In genomic region chr19:42459926-42460325, GRCh38 we compare ENCODE assay signal across 1 cellular context.
A peak's percentile ranks its signal among the peaks of the same experiment; 100 is the strongest.
TF ChIP-seq lines count a peak whose summit lies in the region.

No MANE protein-coding gene starts in this region.

TF ChIP-seq in HepG2, 621 proteins besides CTCF, POLR2A, EP300 and RAD21:
- TF ChIP-seq ONECUT2 (CRISPR knock-in tag; IDR thresholded peaks at IDR 0.05) (peak; percentile 49; the same call in 1 of the 2 replicates), ZNF644 (CRISPR knock-in tag; IDR thresholded peaks at IDR 0.05; ENCODE audit: low read depth) (0 out of 2 replicates have a peak, but pooled peaks have one; percentile 7), SOX6 (IDR thresholded peaks at IDR 0.05) (no peak), SOX6 (CRISPR knock-in tag; IDR thresholded peaks at IDR 0.05) (peak; percentile 31; the same call in 1 of the 2 replicates), BCL6 (CRISPR knock-in tag; IDR thresholded peaks at IDR 0.05) (0 out of 2 replicates have a peak, but pooled peaks have one; percentile 53), NR2F6 (IDR thresholded peaks at IDR 0.05) (peak; percentile 71), NR2F6 (CRISPR knock-in tag; IDR thresholded peaks at IDR 0.05) (peak; percentile 54; the same call in 1 of the 2 replicates), MED1 (CRISPR knock-in tag; IDR thresholded peaks at IDR 0.05) (0 out of 2 replicates have a peak, but pooled peaks have one; percentile 21), TFE3 (CRISPR knock-in tag; IDR thresholded peaks at IDR 0.05) (peak; percentile 76; the same call in 1 of the 2 replicates), MYPOP (CRISPR knock-in tag; IDR thresholded peaks at IDR 0.05) (no peak), ARID5B (CRISPR knock-in tag; IDR thresholded peaks at IDR 0.05) (peak; percentile 18; the same call in 1 of the 2 replicates), JUND (CRISPR knock-in tag; IDR thresholded peaks at IDR 0.05) (no peak), RARA (CRISPR knock-in tag; IDR thresholded peaks at IDR 0.05) (peak; percentile 24; the same call in 1 of the 2 replicates), FIP1L1 (IDR thresholded peaks at IDR 0.05; ENCODE audit: borderline replicate concordance, insufficient read depth, low read depth, low read length) (no peak), ZNF549 (CRISPR knock-in tag; IDR thresholded peaks at IDR 0.05) (no peak), ZMYM4 (CRISPR knock-in tag; IDR thresholded peaks at IDR 0.05) (0 out of 2 replicates have a peak, but pooled peaks have one; percentile 36)
